In the genomic region with DNA sequence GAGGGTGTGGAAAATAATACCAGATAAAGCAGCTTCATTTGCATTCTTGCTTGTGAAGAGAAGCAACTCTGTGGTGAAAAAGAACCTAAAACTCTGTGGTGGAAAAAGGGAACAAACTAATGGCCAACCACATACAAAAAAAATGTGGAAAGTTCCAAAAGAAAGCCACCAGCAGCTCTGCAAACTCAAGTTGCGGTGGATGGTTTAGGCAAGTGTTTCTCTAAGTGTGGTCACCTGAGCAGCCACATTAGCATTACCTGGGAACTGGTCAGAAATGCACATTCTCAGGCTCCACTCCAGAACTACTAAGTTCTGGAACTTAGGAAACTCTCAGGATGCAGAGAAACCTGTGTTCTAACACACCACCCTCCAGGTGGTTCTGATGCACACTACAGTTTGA, we compare ENCODE assay signal across 11 cellular contexts.
"Had no signal": no experiment of that assay in that cellular context is flagged by ENCODE, and none has a peak within 500 bp of the region (broad histone marks: within the 10 kb centered on the region; RNA-seq: fewer than 3 reads in every experiment).

No MANE protein-coding gene starts in this region.

- H3K36me3 Mint-ChIP-seq: naive B cell had no signal

- H3K4me3 Mint-ChIP-seq: naive B cell had no signal

- H3K9me3 ChIP-seq: tibial artery had no signal

- H3K4me3 ChIP-seq: lung, tibial artery had no signal

- H3K27me3 ChIP-seq: tibial artery had no signal

- H3K9me3 Mint-ChIP-seq: naive B cell had no signal

- DNase-seq: activated CD4-positive, alpha-beta T cell treated with anti-CD3 and anti-CD28 coated beads, Interleukin-2, amount 50 U/mL, for 1 hour; activated naive CD4-positive, alpha-beta T cell treated with anti-CD3 and anti-CD28 coated beads, Interleukin-2, amount 50 U/mL, for 16 hours; central memory CD4-positive, alpha-beta T cell; cortex of kidney; effector CD8-positive, alpha-beta T cell; naive B cell; retina; stimulated activated CD4-positive, alpha-beta T cell treated with anti-CD3 and anti-CD28 coated beads, Interleukin-15, amount 100 ng/mL, for 24 hours; stimulated activated CD4-positive, alpha-beta T cell treated with anti-CD3 and anti-CD28 coated beads, Interleukin-4, amount 100 ng/mL, for 4 hours; tibial artery had no signal

- H3K36me3 ChIP-seq: tibial artery had no signal

- H3K27ac ChIP-seq: tibial artery had no signal
